ENCODE assay signal across 12 cellular contexts in the genomic region with DNA sequence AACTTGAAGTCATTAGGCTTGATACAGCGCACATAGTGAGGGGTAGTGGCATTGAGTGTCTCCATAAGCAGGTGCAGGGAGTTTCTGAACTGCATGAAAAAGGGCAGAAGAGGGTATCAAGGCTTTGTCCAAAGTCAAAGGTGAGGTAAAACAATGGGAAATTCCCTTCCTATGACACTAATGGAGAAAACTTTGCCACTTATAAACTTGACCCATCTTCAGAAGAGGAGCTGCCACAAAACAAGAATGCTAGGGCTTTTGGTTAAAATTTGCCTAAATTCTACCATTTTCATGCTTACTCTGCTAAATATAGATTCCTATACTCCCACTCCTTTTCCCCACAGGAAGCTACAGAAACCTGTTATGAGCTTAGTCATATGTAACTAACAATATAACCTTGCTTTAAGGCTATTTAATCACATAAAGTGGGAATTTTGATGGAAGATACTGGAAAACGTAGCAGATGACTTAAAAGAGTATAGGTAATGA.
DNase-seq lines count a peak whose midpoint lies in the region; ATAC-seq and TF ChIP-seq lines count a peak whose summit lies in the region.
"Had no signal": no experiment of that assay in that cellular context is flagged by ENCODE, and none has a peak within 500 bp of the region (broad histone marks: within the 10 kb centered on the region; RNA-seq: fewer than 3 reads in every experiment).

No MANE protein-coding gene starts in this region.

- H3K4me1 Mint-ChIP-seq in activated naive CD8-positive, alpha-beta T cell treated with anti-CD3 and anti-CD28 coated beads for 36 hours: peaks cover 15% of the 10 kb centered on the region
- H3K4me1 Mint-ChIP-seq: nephron had no signal

- TF ChIP-seq POLR2A in upper lobe of left lung (IDR thresholded peaks at IDR 0.05): no peak

- H3K9me3 ChIP-seq in upper lobe of left lung: no peaks in the 10 kb centered on the region
- H3K9me3 ChIP-seq: SK-N-SH had no signal

- H3K27me3 Mint-ChIP-seq in activated naive CD8-positive, alpha-beta T cell treated with anti-CD3 and anti-CD28 coated beads for 36 hours: no peaks in the 10 kb centered on the region

- H3K27ac Mint-ChIP-seq in activated naive CD8-positive, alpha-beta T cell treated with anti-CD3 and anti-CD28 coated beads for 36 hours: peak overlapping the region; percentile 18
- H3K27ac Mint-ChIP-seq: nephron had no signal

- TF ChIP-seq CTCF in GM06990 (IDR thresholded peaks at IDR 0.05; ENCODE audit: insufficient read depth, low read length, poor library complexity, severe bottlenecking): no peak
- TF ChIP-seq CTCF in upper lobe of left lung (IDR thresholded peaks at IDR 0.05): no peak

- peaks cover 10% of the 10 kb centered on the region for H3K36me3 Mint-ChIP-seq in activated naive CD8-positive, alpha-beta T cell treated with anti-CD3 and anti-CD28 coated beads for 36 hours

- H3K27ac ChIP-seq in upper lobe of left lung: no peak overlapping the region

- peak; percentile 63 for DNase-seq in GM06990 (ENCODE audit: extremely low read depth, insufficient read length)
- no peak for DNase-seq in activated naive CD8-positive, alpha-beta T cell treated with anti-CD3 and anti-CD28 coated beads for 36 hours
- no peak for DNase-seq in activated effector memory CD4-positive, alpha-beta T cell treated with Interleukin-2 at 50 U/mL for 16 hours
- DNase-seq in stimulated activated naive CD4-positive, alpha-beta T cell treated with Interleukin-2 at 50 U/mL for 16 hours (lab: John Stamatoyannopoulos, UW): no peak
- DNase-seq in DMS 273 treated with DMSO at 0.1 percent for 48 hours (lab: John Stamatoyannopoulos, UW): no peak
- DNase-seq in upper lobe of left lung: no peak
- DNase-seq: cortex of kidney, NCI-H226, SK-N-SH had no signal

- no peak for TF ChIP-seq EP300 in upper lobe of left lung (IDR thresholded peaks at IDR 0.05)

- H3K27me3 ChIP-seq in GM06990 (replicated peaks; ENCODE audit: control insufficient read depth, insufficient read depth, low read length): no peaks in the 10 kb centered on the region
- no peaks in the 10 kb centered on the region for H3K27me3 ChIP-seq in upper lobe of left lung

- peak overlapping the region; percentile 4 for H3K4me3 ChIP-seq in GM06990 (replicated peaks; ENCODE audit: low read depth, low read length)
- H3K4me3 ChIP-seq in upper lobe of left lung: no peak overlapping the region

- H3K9me3 Mint-ChIP-seq in activated naive CD8-positive, alpha-beta T cell treated with anti-CD3 and anti-CD28 coated beads for 36 hours: no peaks in the 10 kb centered on the region
- H3K9me3 Mint-ChIP-seq: nephron had no signal

- peak; percentile 46 for ATAC-seq in GM19395 (IDR thresholded peaks at IDR 0.05; ENCODE audit: unreplicated experiment)
- peak; percentile 27 for ATAC-seq in HG02981 (IDR thresholded peaks at IDR 0.05; ENCODE audit: unreplicated experiment)
- ATAC-seq in upper lobe of left lung (ENCODE audit: low FRiP score in 2 of 2): no peak

- H3K36me3 ChIP-seq in GM06990 (ENCODE audit: control insufficient read depth, insufficient read depth, low read length): no peaks in the 10 kb centered on the region; the same call in 1 of the 2 replicates
- H3K36me3 ChIP-seq in upper lobe of left lung: peaks cover 0 to 55% (median 5%) of the 10 kb centered on the region in 4 donors

- no peak overlapping the region for H3K4me3 Mint-ChIP-seq in activated naive CD8-positive, alpha-beta T cell treated with anti-CD3 and anti-CD28 coated beads for 36 hours
- H3K4me3 Mint-ChIP-seq: nephron had no signal

- WGBS in upper lobe of left lung, 2 donors: 91 to 93% methylated on average over 2 of the region's 2 CpGs

- H3K4me1 ChIP-seq in upper lobe of left lung: no peaks in the 10 kb centered on the region

Comparison
In these comparisons a context has a peak if more than half of its experiments do, and no peak if none do; other contexts are left out.
1. ATAC-seq: peak in GM19395 (single experiment) and HG02981 (single experiment); none in upper lobe of left lung (0 of 2).